In the genomic region with DNA sequence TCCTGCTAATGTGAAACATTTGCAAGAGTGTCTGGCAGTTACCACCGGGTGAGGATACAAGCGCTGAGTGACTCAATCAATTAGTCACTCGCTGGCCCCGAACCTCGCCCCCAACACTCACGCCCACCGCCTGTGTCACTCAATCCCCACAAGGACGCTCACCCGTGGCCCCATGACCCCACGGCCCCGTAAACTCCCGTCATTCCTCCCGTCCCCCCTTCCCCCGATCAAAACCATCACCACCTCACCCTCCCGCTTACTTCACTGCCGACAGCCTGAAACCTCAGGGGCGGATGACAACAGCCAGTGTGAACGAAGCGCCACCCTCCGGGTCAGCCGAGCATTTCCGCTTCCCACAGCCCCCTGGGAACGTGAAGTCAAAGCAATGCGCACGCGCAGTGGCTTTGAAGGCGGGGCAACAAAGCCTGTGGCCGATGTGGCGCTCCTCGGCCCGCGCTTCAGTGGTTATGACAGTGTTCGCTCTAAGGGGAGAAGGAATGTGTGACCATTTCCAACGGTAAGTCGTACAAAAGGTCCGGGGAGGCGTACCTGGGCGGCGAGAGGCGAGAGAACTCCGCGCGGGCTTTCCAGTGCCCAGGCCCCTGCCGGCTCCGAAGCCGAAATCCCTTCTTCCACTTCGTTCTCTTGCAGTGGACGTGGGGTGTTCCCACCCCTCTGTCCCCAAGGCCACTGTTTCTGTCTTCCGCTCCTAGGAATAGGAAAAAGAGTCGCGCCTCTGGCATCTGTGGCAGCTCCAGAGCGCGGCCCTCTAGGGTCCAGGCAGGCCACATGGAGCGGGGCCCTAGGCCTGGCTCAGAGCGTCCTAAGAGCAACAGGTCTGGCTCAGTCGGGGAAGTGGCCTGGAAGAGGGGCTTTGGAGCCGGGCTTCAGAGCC, we compare ENCODE assay signal across 8 cellular contexts. TPM values are rescaled to one million over a fixed set of nuclear protein-coding genes. Genes with fewer than 3 reads are reported as not detected.
A peak's percentile ranks its signal among the peaks of the same experiment; 100 is the strongest.
DNase-seq lines count a peak whose midpoint lies in the region; ATAC-seq and TF ChIP-seq lines count a peak whose summit lies in the region.

A gene (minus strand): TSS at position 311 of the 895 bp plus-strand sequence. CDS start 3,334 bp downstream, outside the sequence.

- H3K9me3 ChIP-seq in CD4-positive, alpha-beta memory T cell (ENCODE audit: control insufficient read depth in 1 of 2, low read length in 2 of 2) = no peaks in the 10 kb centered on the region
- H3K9me3 ChIP-seq in ectodermal cell (ENCODE audit: control insufficient read depth, low read length) (no peaks in the 10 kb centered on the region), lung (ENCODE audit: control insufficient read depth in 2 of 2, insufficient read depth in 1 of 2, low read length in 1 of 2) (no peaks in the 10 kb centered on the region)

- H3K27ac ChIP-seq in CD4-positive, alpha-beta memory T cell (ENCODE audit: low read depth, low read length) = peak within 1 kb of the TSS; percentile 94
- H3K27ac ChIP-seq in ectodermal cell (ENCODE audit: insufficient read depth, low read depth, low read length, poor library complexity, severe bottlenecking) (no peak within 1 kb of the TSS), lung (ENCODE audit: low read depth in 1 of 2, low read length in 1 of 2) (peak within 1 kb of the TSS; percentile 78 to 87)

- DNase-seq in CD4-positive, alpha-beta memory T cell = peak; percentile 91 to 97 (median 92)
- DNase-seq in NCI-H774 (lab: John Stamatoyannopoulos, UW) = peak; percentile 77
- peak; percentile 95 for DNase-seq in activated CD4-positive, alpha-beta memory T cell treated with anti-CD3 and anti-CD28 coated beads for 36 hours
- DNase-seq in lung (ENCODE audit: low spot score) = peak; percentile 93
- DNase-seq in stimulated activated CD4-positive, alpha-beta T cell treated with anti-CD3 and anti-CD28 coated beads, TNF-alpha, amount 100 ng/mL, for 24 hours (ENCODE audit: low read depth in 3 of 3) = peak; percentile 84 to 90 (median 88)

- peaks cover 3% of the 10 kb centered on the region for H3K36me3 ChIP-seq in CD4-positive, alpha-beta memory T cell (ENCODE audit: insufficient read depth, low read length)
- no peaks in the 10 kb centered on the region for H3K36me3 ChIP-seq in ectodermal cell (ENCODE audit: control insufficient read depth, insufficient read depth, low read length)
- no peaks in the 10 kb centered on the region for H3K36me3 ChIP-seq in lung (ENCODE audit: control insufficient read depth in 2 of 2, insufficient read depth in 2 of 2, low read length in 2 of 2)

- peak within 1 kb of the TSS; percentile 89 to 97 (median 94) for H3K4me3 Mint-ChIP-seq in CD4-positive, alpha-beta memory T cell
- H3K4me3 Mint-ChIP-seq in activated CD4-positive, alpha-beta memory T cell treated with anti-CD3 and anti-CD28 coated beads for 36 hours = peak within 1 kb of the TSS; percentile 92

- POLR2A ChIA-PET in CD4-positive, alpha-beta memory T cell (lab: Charles Lee; ENCODE audit: partially characterized antibody) = no interaction called here
- POLR2A ChIA-PET in activated CD4-positive, alpha-beta memory T cell treated with anti-CD3 and anti-CD28 coated beads for 36 hours (lab: Charles Lee) = no interaction called here

- peak within 1 kb of the TSS; percentile 91 to 99 (median 98) for H3K27ac Mint-ChIP-seq in CD4-positive, alpha-beta memory T cell
- H3K27ac Mint-ChIP-seq in activated CD4-positive, alpha-beta memory T cell treated with anti-CD3 and anti-CD28 coated beads for 36 hours = peak within 1 kb of the TSS; percentile 97

- CTCF ChIA-PET in CD4-positive, alpha-beta memory T cell (lab: Charles Lee; ENCODE audit: partially characterized antibody) = no interaction called here
- CTCF ChIA-PET in activated CD4-positive, alpha-beta memory T cell treated with anti-CD3 and anti-CD28 coated beads for 36 hours (lab: Charles Lee) = no interaction called here

- WGBS in ectodermal cell, 2 experiments = 0% methylated on average over 57 of the region's 57 CpGs
- 1 to 36% methylated on average over 54 to 57 of the region's 57 CpGs for WGBS in lung, 2 donors

- H3K27me3 Mint-ChIP-seq in CD4-positive, alpha-beta memory T cell = no peaks in the 10 kb centered on the region
- H3K27me3 Mint-ChIP-seq in activated CD4-positive, alpha-beta memory T cell treated with anti-CD3 and anti-CD28 coated beads for 36 hours = no peaks in the 10 kb centered on the region

- H3K4me3 ChIP-seq in CD4-positive, alpha-beta memory T cell (ENCODE audit: low read length in 2 of 2) = peak within 1 kb of the TSS; percentile 61 to 81
- H3K4me3 ChIP-seq in ectodermal cell (ENCODE audit: insufficient read depth, low read depth, low read length) (peak within 1 kb of the TSS; percentile 92), lung (peak within 1 kb of the TSS; percentile 57)

- peak; percentile 91 for ATAC-seq in GM19397 (IDR thresholded peaks at IDR 0.05; ENCODE audit: unreplicated experiment)
- ATAC-seq in HG03565 (IDR thresholded peaks at IDR 0.05; ENCODE audit: unreplicated experiment) = peak; percentile 86
- peak; percentile 89 for ATAC-seq in lung (ENCODE audit: insufficient read depth, low FRiP score)

- H3K4me1 Mint-ChIP-seq in CD4-positive, alpha-beta memory T cell = peaks cover 14 to 35% (median 22%) of the 10 kb centered on the region in 4 donors
- H3K4me1 Mint-ChIP-seq in activated CD4-positive, alpha-beta memory T cell treated with anti-CD3 and anti-CD28 coated beads for 36 hours (ENCODE audit: low read depth) = peaks cover 25% of the 10 kb centered on the region

- intact Hi-C loops in CD4-positive, alpha-beta memory T cell (cut with micrococcal nuclease) = loop anchor here (1.0 to 2.0 kb wide), 2 partner anchors 28 to 99 kb away; a partner anchor contains a TSS
- intact Hi-C loops in activated CD4-positive, alpha-beta memory T cell treated with anti-CD3 and anti-CD28 coated beads for 36 hours (cut with micrococcal nuclease) = loop anchor here (1.0 to 10.0 kb wide), 3 partner anchors 27 to 221 kb away; no protein-coding TSS in a partner anchor

- TF ChIP-seq CTCF in lung (IDR thresholded peaks at IDR 0.05; ENCODE audit: control extremely low read depth, extremely low read depth) = peak; percentile 2

- peaks cover 4 to 18% of the 10 kb centered on the region in 2 donors for H3K36me3 Mint-ChIP-seq in CD4-positive, alpha-beta memory T cell
- H3K36me3 Mint-ChIP-seq in activated CD4-positive, alpha-beta memory T cell treated with anti-CD3 and anti-CD28 coated beads for 36 hours = peaks cover 5% of the 10 kb centered on the region

- H3K4me1 ChIP-seq in CD4-positive, alpha-beta memory T cell (ENCODE audit: insufficient read depth, low read length) = peaks cover 29% of the 10 kb centered on the region
- H3K4me1 ChIP-seq in ectodermal cell (ENCODE audit: control insufficient read depth, insufficient read depth, low read length) (peaks cover 3% of the 10 kb centered on the region), lung (ENCODE audit: control insufficient read depth in 2 of 2, insufficient read depth in 2 of 2, low read length in 2 of 2) (peaks cover 5 to 9% of the 10 kb centered on the region in 2 donors)

- no peaks in the 10 kb centered on the region for H3K27me3 ChIP-seq in CD4-positive, alpha-beta memory T cell (ENCODE audit: insufficient read depth, low read length)
- H3K27me3 ChIP-seq in ectodermal cell (ENCODE audit: control insufficient read depth, insufficient read depth, low read length, poor library complexity, severe bottlenecking) (no peaks in the 10 kb centered on the region), lung (ENCODE audit: control insufficient read depth, insufficient read depth) (no peaks in the 10 kb centered on the region)

- peaks cover 0 to 2% (median 0%) of the 10 kb centered on the region in 8 donors for H3K9me3 Mint-ChIP-seq in CD4-positive, alpha-beta memory T cell
- H3K9me3 Mint-ChIP-seq in activated CD4-positive, alpha-beta memory T cell treated with anti-CD3 and anti-CD28 coated beads for 36 hours = no peaks in the 10 kb centered on the region

RNA-seq across cellular contexts. Expression of the gene that starts here (rescaled TPM):
- total RNA-seq in CD4-positive, alpha-beta memory T cell = 1 to 10 TPM; 6.0 to 8.6 TPM
- 1 to 10 TPM in 1 of 2 donors, under 1 TPM in 1; 0.22 to 1.4 TPM for polyA plus RNA-seq in CD4-positive, alpha-beta memory T cell
- 1 to 10 TPM; 2.6 to 3.0 TPM for total RNA-seq in activated CD4-positive, alpha-beta memory T cell treated with anti-CD3 and anti-CD28 coated beads for 36 hours
- polyA plus RNA-seq in ectodermal cell (2013, experiment 1 of 4) = 3.6 TPM
- polyA plus RNA-seq in ectodermal cell (2013, experiment 2 of 4) = 6.0 TPM
- 3.6 TPM for polyA plus RNA-seq in ectodermal cell (2013, experiment 3 of 4)
- 3.0 TPM for polyA plus RNA-seq in ectodermal cell (2013, experiment 4 of 4)
- total RNA-seq in lung = 10 to 100 TPM in 1 of 2 donors, 1 to 10 TPM in 1; 4.2 to 11.3 TPM
- 1 to 10 TPM; 1.2 to 1.6 TPM for polyA plus RNA-seq in lung
